Comparison of ENCODE assay signal across 9 cellular contexts in genomic region chr3:167913218-167913902, GRCh38.
DNase-seq lines count a peak whose midpoint lies in the region; ATAC-seq and TF ChIP-seq lines count a peak whose summit lies in the region.
"Had no signal": no experiment of that assay in that cellular context is flagged by ENCODE, and none has a peak within 500 bp of the region (broad histone marks: within the 10 kb centered on the region; RNA-seq: fewer than 3 reads in every experiment).

No MANE protein-coding gene starts in this region.

- no peak overlapping the region for H3K4me2 ChIP-seq in HCT116 (ENCODE audit: low read length)

- H3K4me1 ChIP-seq in HCT116 (ENCODE audit: control insufficient read depth in 1 of 2, insufficient read depth in 2 of 2, low read length in 2 of 2): 0 out of 4 replicates have a peak, but pooled peaks cover 0 to 3% of the 10 kb centered on the region in 2 experiments
- no peaks in the 10 kb centered on the region for H3K4me1 ChIP-seq in SJCRH30
- H3K4me1 ChIP-seq in ascending aorta: no peaks in the 10 kb centered on the region

- POLR2A ChIA-PET in HCT116 (lab: Charles Lee): no interaction called here

- RAD21 ChIA-PET in HCT116 (lab: Charles Lee; ENCODE audit: low non-redundant PET in 1 of 2, low total read pairs in 2 of 2, uncharacterized antibody in 2 of 2, unreplicated experiment in 2 of 2): no interaction called here

- H4K20me1 ChIP-seq in HCT116 (ENCODE audit: insufficient read depth): no peaks in the 10 kb centered on the region

- TF ChIP-seq CTCF in HCT116 (IDR thresholded peaks at IDR 0.05 in 2 of 3, conservative IDR thresholded peaks at IDR 0.05 in 1 of 3; ENCODE audit: borderline replicate concordance in 1 of 3, insufficient read depth in 1 of 3, low read depth in 2 of 3, low read length in 2 of 3): peak in 2 of 3 experiments; percentile 35 to 37; a peak in 4 of 6 replicates
- TF ChIP-seq CTCF in ascending aorta (IDR thresholded peaks at IDR 0.05): no peak

- ATAC-seq in HCT116 (peak; percentile 95), HG02840 (IDR thresholded peaks at IDR 0.05; ENCODE audit: low FRiP score, unreplicated experiment) (no peak)

- DNase-seq in AML-193 (lab: John Stamatoyannopoulos, UW): peak; percentile 74 to 78
- peak; percentile 31 for DNase-seq in HCT116 (ENCODE audit: low read depth, low spot score)
- peak; percentile 2 to 9 for DNase-seq in SJCRH30
- peak; percentile 1 for DNase-seq in hepatic stellate cell (ENCODE audit: low spot score)
- no peak for DNase-seq in activated T-cell treated with anti-CD3 and anti-CD28 coated beads, Interleukin-2, amount 50 U/mL, for 48 hours
- DNase-seq in ascending aorta (ENCODE audit: low spot score in 2 of 2): no peak
- no peak for DNase-seq in T-helper 9 cell

- intact Hi-C loops in HCT116 (cut with micrococcal nuclease) (no loop called here), ascending aorta (cut with DNase I) (no loop called here)

- CTCF ChIA-PET in HCT116 (lab: Charles Lee): interaction anchor here (0.7 to 1.1 kb wide), 4 partner anchors 10 to 231 kb away, joined by 3 to 6 read pairs (median 4); no protein-coding TSS in a partner anchor

- TF ChIP-seq RAD21 in HCT116 (IDR thresholded peaks at IDR 0.05; ENCODE audit: low read depth): 0 out of 2 replicates have a peak, but pooled peaks have one; percentile 4

- BruUV-seq in HCT116 (replicated peaks; lab: Mats Ljungman, UMichigan): no TSS peak

- no peaks in the 10 kb centered on the region for H3K27me3 ChIP-seq in HCT116 (ENCODE audit: insufficient read depth, low read length)
- no peaks in the 10 kb centered on the region for H3K27me3 ChIP-seq in SJCRH30
- no peaks in the 10 kb centered on the region for H3K27me3 ChIP-seq in ascending aorta

- no peaks in the 10 kb centered on the region for H3K9me2 ChIP-seq in HCT116 (ENCODE audit: insufficient read depth)

- H3K27ac ChIP-seq in HCT116 (ENCODE audit: low read depth, low read length): no peak overlapping the region
- no peak overlapping the region for H3K27ac ChIP-seq in SJCRH30
- H3K27ac ChIP-seq in ascending aorta: no peak overlapping the region
- H3K27ac ChIP-seq: epithelial cell of prostate had no signal

- H3K79me2 ChIP-seq in HCT116 (ENCODE audit: insufficient read depth, low read length): no peaks in the 10 kb centered on the region

- no peak overlapping the region for H3K9ac ChIP-seq in HCT116 (ENCODE audit: low read length)

- no peak for TF ChIP-seq POLR2A in HCT116 (IDR thresholded peaks at IDR 0.05; ENCODE audit: borderline replicate concordance, extremely low read depth, insufficient read depth, insufficient read length)

- H3K9me3 ChIP-seq in HCT116 (ENCODE audit: control insufficient read depth in 1 of 2, insufficient read depth in 1 of 2, low read depth in 1 of 2, low read length in 2 of 2): no peaks in the 10 kb centered on the region
- H3K9me3 ChIP-seq in SJCRH30 (replicated peaks): no peaks in the 10 kb centered on the region
- H3K9me3 ChIP-seq in ascending aorta: no peaks in the 10 kb centered on the region

- H3K4me3 ChIP-seq in HCT116 (replicated peaks in 1 of 2; ENCODE audit: low read depth in 1 of 2, low read length in 2 of 2) (no peak overlapping the region), SJCRH30 (no peak overlapping the region), ascending aorta (no peak overlapping the region)

- no peak overlapping the region for H2AFZ ChIP-seq in HCT116 (ENCODE audit: low read depth, low read length, poor library complexity, severe bottlenecking)

- H3K36me3 ChIP-seq in HCT116 (ENCODE audit: control insufficient read depth in 1 of 2, insufficient read depth in 2 of 2, low read length in 2 of 2): no peaks in the 10 kb centered on the region
- no peaks in the 10 kb centered on the region for H3K36me3 ChIP-seq in SJCRH30
- H3K36me3 ChIP-seq in ascending aorta: no peaks in the 10 kb centered on the region

TF ChIP-seq in HCT116, 20 proteins besides CTCF, POLR2A, EP300 and RAD21:
- no peak for TF ChIP-seq FOSL1 (IDR thresholded peaks at IDR 0.05; ENCODE audit: low read depth)

Comparison
In these comparisons a context has a peak if more than half of its experiments do, and no peak if none do; other contexts are left out.
1. DNase-seq: peak in AML-193 (2 of 2), HCT116 (single experiment), SJCRH30 (2 of 2) and hepatic stellate cell (single experiment); none in activated T-cell treated with anti-CD3 and anti-CD28 coated beads, Interleukin-2, amount 50 U/mL, for 48 hours (0 of 2), ascending aorta (0 of 2) and T-helper 9 cell (single experiment).
2. CTCF ChIP-seq: peak in HCT116 (2 of 3); none in ascending aorta (0 of 3).